In the genomic region with DNA sequence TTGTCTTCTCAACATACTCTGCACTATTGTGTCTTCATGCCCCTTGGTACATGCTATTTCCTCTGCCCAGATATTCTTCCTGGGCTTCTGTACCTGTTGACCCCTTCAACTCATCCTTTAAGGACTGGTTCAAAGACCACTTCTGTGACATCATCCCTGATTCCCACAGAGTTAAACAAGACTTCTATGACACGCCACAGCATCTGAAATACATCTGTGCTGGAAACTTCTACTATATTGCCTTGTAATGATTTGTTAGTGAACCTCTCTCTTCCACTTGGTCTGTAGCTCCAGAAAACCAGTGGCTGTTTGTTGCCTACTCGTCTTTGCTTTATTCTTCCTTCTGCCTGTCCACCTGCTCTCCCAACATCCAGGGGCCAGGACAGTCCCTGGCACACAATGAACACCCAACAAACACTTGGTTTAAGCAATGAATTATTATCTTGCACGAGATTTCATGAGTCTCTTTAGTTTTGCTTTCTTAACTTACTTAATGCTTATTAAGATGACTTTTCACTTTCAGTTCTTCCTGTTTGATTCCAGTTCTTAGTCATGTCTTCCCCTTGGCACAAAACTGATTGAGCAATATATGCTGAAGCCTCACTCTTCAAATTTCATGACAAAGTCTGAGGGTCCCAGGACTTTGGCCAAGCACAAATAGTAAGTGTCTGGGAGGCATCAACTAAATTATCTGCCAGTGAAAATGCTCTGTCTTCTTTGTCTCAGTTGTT, we compare ENCODE assay signal across 1 cellular context.
TF ChIP-seq lines count a peak whose summit lies in the region.

No MANE protein-coding gene starts in this region.

TF ChIP-seq in H1, 55 proteins besides CTCF, POLR2A, EP300 and RAD21 (continued from another document):
- no peak for TF ChIP-seq RBBP5 (IDR thresholded peaks at IDR 0.05; ENCODE audit: borderline replicate concordance, low read depth, low read length)
- TF ChIP-seq RFX5 (IDR thresholded peaks at IDR 0.05; ENCODE audit: borderline replicate concordance, low read depth, low read length) = no peak
- no peak for TF ChIP-seq GABPA (IDR thresholded peaks at IDR 0.05; ENCODE audit: borderline replicate concordance, insufficient read depth, low read length)
- TF ChIP-seq POLR2AphosphoS5 (IDR thresholded peaks at IDR 0.05; ENCODE audit: low read depth, low read length) = no peak
- no peak for TF ChIP-seq SUZ12 (IDR thresholded peaks at IDR 0.05; ENCODE audit: low read length)
